8 cellular contexts compared by ENCODE assay signal in the genomic region with DNA sequence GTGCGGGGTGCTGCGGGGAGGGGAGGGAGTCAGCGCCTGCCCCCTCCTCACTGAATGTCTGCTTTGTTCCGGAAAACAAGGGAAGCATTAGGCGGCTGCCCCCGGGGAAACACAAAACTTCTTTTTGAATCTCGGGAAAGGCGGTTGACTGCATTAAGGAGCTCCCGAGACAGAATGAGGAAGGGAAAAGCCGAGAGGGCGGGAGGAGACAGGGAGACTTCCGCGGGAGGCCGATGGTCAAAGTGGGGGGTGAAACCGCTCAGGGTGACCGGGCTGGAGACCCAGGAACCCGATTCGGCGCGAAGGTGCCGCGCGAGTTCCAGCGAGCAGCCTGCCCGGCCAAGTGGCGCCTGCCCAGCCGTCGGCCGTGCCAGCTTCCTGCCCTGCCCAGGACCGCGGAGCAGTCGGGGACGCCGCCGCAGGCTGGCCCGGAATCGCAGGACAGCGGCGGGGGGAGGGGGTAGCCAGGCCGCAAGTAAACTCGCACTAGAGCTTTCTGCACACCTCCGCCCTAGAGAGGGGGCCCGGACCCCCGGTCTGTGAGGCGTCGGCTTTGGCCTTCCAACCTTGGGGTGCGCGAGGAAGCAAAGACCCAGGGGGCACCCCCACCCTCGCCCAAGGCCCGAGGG. TPM values are rescaled to one million over a fixed set of nuclear protein-coding genes. Genes with fewer than 3 reads are reported as not detected.
A peak's percentile ranks its signal among the peaks of the same experiment; 100 is the strongest.
DNase-seq lines count a peak whose midpoint lies in the region; FAIRE-seq and TF ChIP-seq lines count a peak whose summit lies in the region.

No MANE protein-coding gene starts in this region.

- H3K27me3 ChIP-seq in endodermal cell (ENCODE audit: control insufficient read depth, insufficient read depth, low read length, poor library complexity, severe bottlenecking): peaks cover 57% of the 10 kb centered on the region
- peaks cover 10 to 25% of the 10 kb centered on the region in 2 donors for H3K27me3 ChIP-seq in mucosa of rectum (ENCODE audit: control insufficient read depth in 2 of 2, insufficient read depth in 2 of 2, low read length in 2 of 2)

- H3K36me3 ChIP-seq in endodermal cell (ENCODE audit: control insufficient read depth, insufficient read depth, low read length) (no peaks in the 10 kb centered on the region), mucosa of rectum (ENCODE audit: control insufficient read depth in 2 of 2, insufficient read depth in 2 of 2, low read length in 2 of 2) (no peaks in the 10 kb centered on the region)

- 0 to 1% methylated on average over 1 to 50 of the region's 50 CpGs for WGBS in endodermal cell (ENCODE audit: insufficient coverage in 1 of 2, insufficient read length in 1 of 2), 2 experiments

- H3K4me3 ChIP-seq in endodermal cell (ENCODE audit: low read length) (peak overlapping the region; percentile 69), mucosa of rectum (ENCODE audit: low read length in 2 of 2) (peak overlapping the region; percentile 50 to 57)

- peak overlapping the region; percentile 79 for H3K27ac ChIP-seq in endodermal cell (ENCODE audit: low read depth, low read length)
- H3K27ac ChIP-seq in mucosa of rectum (ENCODE audit: low read depth in 2 of 2, low read length in 2 of 2): peak overlapping the region in 1 of 2 donors; percentile 23

- peak; percentile 43 for DNase-seq in activated T-cell treated with anti-CD3 and anti-CD28 coated beads, Interleukin-2, amount 50 U/mL, for 24 hours
- DNase-seq in activated T-cell treated with anti-CD3 and anti-CD28 coated beads, Interleukin-2, amount 50 U/mL, for 1 hour: no peak
- DNase-seq in RCC 7860 (ENCODE audit: low spot score) (peak; percentile 35), endodermal cell (peak; percentile 79), urothelium cell line (ENCODE audit: low spot score) (peak; percentile 65), RKO (ENCODE audit: low spot score) (no peak)
- no peak for DNase-seq in stimulated activated CD8-positive, alpha-beta memory T cell treated with anti-CD3 and anti-CD28 coated beads, Interleukin-4, amount 100 ng/mL, for 48 hours

- peak overlapping the region; percentile 77 for H3K27ac Mint-ChIP-seq in activated T-cell treated with anti-CD3 and anti-CD28 coated beads, Interleukin-2, amount 50 U/mL, for 24 hours
- no peak overlapping the region for H3K27ac Mint-ChIP-seq in endodermal cell

- peak overlapping the region; percentile 75 for H3K4me3 Mint-ChIP-seq in activated T-cell treated with anti-CD3 and anti-CD28 coated beads, Interleukin-2, amount 50 U/mL, for 24 hours
- H3K4me3 Mint-ChIP-seq in endodermal cell: peak overlapping the region; percentile 66

- H3K4me1 ChIP-seq in endodermal cell (ENCODE audit: control insufficient read depth, insufficient read depth, low read length) (no peaks in the 10 kb centered on the region), mucosa of rectum (ENCODE audit: control insufficient read depth in 2 of 2, insufficient read depth in 2 of 2, low read length in 2 of 2) (peaks cover 12 to 14% of the 10 kb centered on the region in 2 donors)

- H3K36me3 Mint-ChIP-seq in activated T-cell treated with anti-CD3 and anti-CD28 coated beads, Interleukin-2, amount 50 U/mL, for 24 hours (ENCODE audit: low read depth): no peaks in the 10 kb centered on the region
- no peaks in the 10 kb centered on the region for H3K36me3 Mint-ChIP-seq in endodermal cell (ENCODE audit: low read depth)

- no peak for TF ChIP-seq CTCF in endodermal cell (conservative IDR thresholded peaks at IDR 0.05)

- H3K9me3 Mint-ChIP-seq in activated T-cell treated with anti-CD3 and anti-CD28 coated beads, Interleukin-2, amount 50 U/mL, for 24 hours: no peaks in the 10 kb centered on the region
- peaks cover 12% of the 10 kb centered on the region for H3K9me3 Mint-ChIP-seq in endodermal cell

- no peak overlapping the region for H3K9ac ChIP-seq in endodermal cell (ENCODE audit: extremely low read depth, low read length, poor library complexity, severe bottlenecking)
- peak overlapping the region in 1 of 2 donors; percentile 62 for H3K9ac ChIP-seq in mucosa of rectum (ENCODE audit: low read depth in 1 of 2, low read length in 2 of 2)

- no peak for FAIRE-seq in RCC 7860 (lab: Jason Lieb, UNC)
- FAIRE-seq in urothelium cell line (lab: Jason Lieb, UNC): no peak

- peaks cover 23% of the 10 kb centered on the region for H3K4me1 Mint-ChIP-seq in activated T-cell treated with anti-CD3 and anti-CD28 coated beads, Interleukin-2, amount 50 U/mL, for 24 hours (ENCODE audit: low read depth)
- peaks cover 31% of the 10 kb centered on the region for H3K4me1 Mint-ChIP-seq in endodermal cell

- H3K27me3 Mint-ChIP-seq in activated T-cell treated with anti-CD3 and anti-CD28 coated beads, Interleukin-2, amount 50 U/mL, for 24 hours: peaks cover 72% of the 10 kb centered on the region
- H3K27me3 Mint-ChIP-seq in endodermal cell (ENCODE audit: insufficient read depth): peaks cover 73% of the 10 kb centered on the region

- H3K9me3 ChIP-seq in endodermal cell (ENCODE audit: control insufficient read depth, low read length) (no peaks in the 10 kb centered on the region), mucosa of rectum (ENCODE audit: control insufficient read depth in 2 of 2, low read length in 2 of 2) (no peaks in the 10 kb centered on the region)

RNA-seq across cellular contexts. Expression of gene BCOR, which starts 55.1 kb away (rescaled TPM):
- total RNA-seq in endodermal cell: 10 to 100 TPM; 31.3 to 37.9 TPM
- 31.8 TPM for polyA plus RNA-seq in endodermal cell (2013, experiment 1 of 2)
- 30.2 TPM for polyA plus RNA-seq in endodermal cell (2013, experiment 2 of 2)

Comparison
In these comparisons a context has a peak if more than half of its experiments do, and no peak if none do; other contexts are left out.
1. DNase-seq: peak in activated T-cell treated with anti-CD3 and anti-CD28 coated beads, Interleukin-2, amount 50 U/mL, for 24 hours (single experiment), RCC 7860 (single experiment), endodermal cell (single experiment) and urothelium cell line (single experiment); none in activated T-cell treated with anti-CD3 and anti-CD28 coated beads, Interleukin-2, amount 50 U/mL, for 1 hour (single experiment), stimulated activated CD8-positive, alpha-beta memory T cell treated with anti-CD3 and anti-CD28 coated beads, Interleukin-4, amount 100 ng/mL, for 48 hours (single experiment) and RKO (single experiment).